ENCODE assay signal across 17 cellular contexts in genomic region chr1:47898156-47898825, GRCh38.
"Had no signal": no experiment of that assay in that cellular context is flagged by ENCODE, and none has a peak within 500 bp of the region (broad histone marks: within the 10 kb centered on the region; RNA-seq: fewer than 3 reads in every experiment).

No MANE protein-coding gene starts in this region.

- H3K4me3 ChIP-seq: heart right ventricle, left lung, psoas muscle, sigmoid colon, transverse colon had no signal

- H3K4me3 Mint-ChIP-seq: activated B cell treated with CpG ODN at 0.5 μM for 24 hours; activated naive CD8-positive, alpha-beta T cell; natural killer cell treated with Interleukin-12 subunit alpha and Interleukin-12 subunit beta and Interleukin-15 and Interleukin-18, amount 100 ng/mL, for 72 hours; stimulated activated naive B cell treated with anti-CD40 and anti-IgM and Interleukin-4, amounts not matched to agents 10 μg/mL and 1 μg/mL and 100 μg/mL, for 72 hours; T-helper 1 cell treated with Interleukin-12 subunit alpha and Interleukin-12 subunit beta and Interleukin-4 antibody, amounts not matched to agents 30 μg/mL and 1 μg/mL, for 36 hours had no signal

- H3K4me1 ChIP-seq: psoas muscle, sigmoid colon, transverse colon had no signal

- H3K27ac Mint-ChIP-seq: activated B cell treated with CpG ODN at 0.5 μM for 24 hours; activated naive CD8-positive, alpha-beta T cell; activated T-helper 2 cell treated with anti-CD3 and anti-CD28 coated beads, Interferon-gamma antibody, Interleukin-2, Interleukin-4, amounts not matched to agents 10 μg/mL and 5 μg/mL and 100 μg/mL, durations not matched to agents 14 hours and 24 hours and 36 hours; natural killer cell treated with Interleukin-12 subunit alpha and Interleukin-12 subunit beta and Interleukin-15 and Interleukin-18, amount 100 ng/mL, for 72 hours; stimulated activated naive B cell treated with anti-CD40 and anti-IgM and Interleukin-4, amounts not matched to agents 10 μg/mL and 1 μg/mL and 100 μg/mL, for 72 hours; T-helper 1 cell treated with Interleukin-12 subunit alpha and Interleukin-12 subunit beta and Interleukin-4 antibody, amounts not matched to agents 30 μg/mL and 1 μg/mL, for 36 hours had no signal

- ATAC-seq: heart right ventricle; left lung; natural killer cell treated with Interleukin-12 subunit alpha and Interleukin-12 subunit beta and Interleukin-15 and Interleukin-18, amount 100 ng/mL, for 72 hours; psoas muscle; SK-N-SH treated with all-trans-retinoic acid at 6 μM for 48 hours; stimulated activated naive B cell treated with anti-CD40 and anti-IgM and Interleukin-4, amounts not matched to agents 10 μg/mL and 1 μg/mL and 100 μg/mL, for 72 hours had no signal

- H3K4me1 Mint-ChIP-seq: activated B cell treated with CpG ODN at 0.5 μM for 24 hours; stimulated activated naive B cell treated with anti-CD40 and anti-IgM and Interleukin-4, amounts not matched to agents 10 μg/mL and 1 μg/mL and 100 μg/mL, for 72 hours had no signal

- H3K27me3 Mint-ChIP-seq: activated B cell treated with CpG ODN at 0.5 μM for 24 hours had no signal

- H3K27ac ChIP-seq: heart right ventricle, left lung, psoas muscle, sigmoid colon, transverse colon had no signal

- H3K9me3 ChIP-seq: heart right ventricle, left lung, psoas muscle, sigmoid colon, transverse colon had no signal

- H3K36me3 Mint-ChIP-seq: activated naive CD8-positive, alpha-beta T cell; natural killer cell treated with Interleukin-12 subunit alpha and Interleukin-12 subunit beta and Interleukin-15 and Interleukin-18, amount 100 ng/mL, for 72 hours; stimulated activated naive B cell treated with anti-CD40 and anti-IgM and Interleukin-4, amounts not matched to agents 10 μg/mL and 1 μg/mL and 100 μg/mL, for 72 hours had no signal

- H3K36me3 ChIP-seq: heart right ventricle, left lung, sigmoid colon, transverse colon had no signal

- H3K9me3 Mint-ChIP-seq: activated B cell treated with CpG ODN at 0.5 μM for 24 hours; activated T-helper 2 cell treated with anti-CD3 and anti-CD28 coated beads, Interferon-gamma antibody, Interleukin-2, Interleukin-4, amounts not matched to agents 10 μg/mL and 5 μg/mL and 100 μg/mL, durations not matched to agents 14 hours and 24 hours and 36 hours; natural killer cell treated with Interleukin-12 subunit alpha and Interleukin-12 subunit beta and Interleukin-15 and Interleukin-18, amount 100 ng/mL, for 72 hours; T-helper 1 cell treated with Interleukin-12 subunit alpha and Interleukin-12 subunit beta and Interleukin-4 antibody, amounts not matched to agents 30 μg/mL and 1 μg/mL, for 36 hours had no signal

- H3K27me3 ChIP-seq: left lung, sigmoid colon, transverse colon had no signal

- DNase-seq: activated B cell treated with CpG ODN at 0.5 μM for 24 hours; activated CD4-positive, alpha-beta T cell treated with anti-CD3 and anti-CD28 coated beads, Interleukin-2, amount 50 U/mL, for 1 hour; anterior cingulate cortex; foreskin melanocyte; heart right ventricle; left lung; occipital lobe; psoas muscle; sigmoid colon; stimulated activated CD4-positive, alpha-beta T cell treated with anti-CD3 and anti-CD28 coated beads, Interleukin-2, amount 100 ng/mL, for 24 hours; stimulated activated naive B cell treated with anti-CD40 and anti-IgM and Interleukin-4, amounts not matched to agents 10 μg/mL and 1 μg/mL and 100 μg/mL, for 72 hours; transverse colon had no signal
